Comparison of ENCODE assay signal across 1 cellular context in genomic region chr12:58774731-58775130, GRCh38.
TF ChIP-seq lines count a peak whose summit lies in the region.

No MANE protein-coding gene starts in this region.

TF ChIP-seq in GM23338, 12 proteins besides CTCF, POLR2A, EP300 and RAD21 (continued from another document):
- TF ChIP-seq ZNF462 (CRISPR knock-in tag; IDR thresholded peaks at IDR 0.05) (no peak), NANOG (IDR thresholded peaks at IDR 0.05; ENCODE audit: borderline replicate concordance) (no peak), EZH2phosphoT487 (IDR thresholded peaks at IDR 0.05; ENCODE audit: unreplicated experiment) (no peak), STAT1 (IDR thresholded peaks at IDR 0.05; ENCODE audit: unreplicated experiment) (no peak)
- TF ChIP-seq, protein P1, sequence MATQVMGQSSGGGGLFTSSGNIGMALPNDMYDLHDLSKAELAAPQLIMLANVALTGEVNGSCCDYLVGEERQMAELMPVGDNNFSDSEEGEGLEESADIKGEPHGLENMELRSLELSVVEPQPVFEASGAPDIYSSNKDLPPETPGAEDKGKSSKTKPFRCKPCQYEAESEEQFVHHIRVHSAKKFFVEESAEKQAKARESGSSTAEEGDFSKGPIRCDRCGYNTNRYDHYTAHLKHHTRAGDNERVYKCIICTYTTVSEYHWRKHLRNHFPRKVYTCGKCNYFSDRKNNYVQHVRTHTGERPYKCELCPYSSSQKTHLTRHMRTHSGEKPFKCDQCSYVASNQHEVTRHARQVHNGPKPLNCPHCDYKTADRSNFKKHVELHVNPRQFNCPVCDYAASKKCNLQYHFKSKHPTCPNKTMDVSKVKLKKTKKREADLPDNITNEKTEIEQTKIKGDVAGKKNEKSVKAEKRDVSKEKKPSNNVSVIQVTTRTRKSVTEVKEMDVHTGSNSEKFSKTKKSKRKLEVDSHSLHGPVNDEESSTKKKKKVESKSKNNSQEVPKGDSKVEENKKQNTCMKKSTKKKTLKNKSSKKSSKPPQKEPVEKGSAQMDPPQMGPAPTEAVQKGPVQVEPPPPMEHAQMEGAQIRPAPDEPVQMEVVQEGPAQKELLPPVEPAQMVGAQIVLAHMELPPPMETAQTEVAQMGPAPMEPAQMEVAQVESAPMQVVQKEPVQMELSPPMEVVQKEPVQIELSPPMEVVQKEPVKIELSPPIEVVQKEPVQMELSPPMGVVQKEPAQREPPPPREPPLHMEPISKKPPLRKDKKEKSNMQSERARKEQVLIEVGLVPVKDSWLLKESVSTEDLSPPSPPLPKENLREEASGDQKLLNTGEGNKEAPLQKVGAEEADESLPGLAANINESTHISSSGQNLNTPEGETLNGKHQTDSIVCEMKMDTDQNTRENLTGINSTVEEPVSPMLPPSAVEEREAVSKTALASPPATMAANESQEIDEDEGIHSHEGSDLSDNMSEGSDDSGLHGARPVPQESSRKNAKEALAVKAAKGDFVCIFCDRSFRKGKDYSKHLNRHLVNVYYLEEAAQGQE (IDR thresholded peaks at IDR 0.05; ENCODE audit: unreplicated experiment): no peak
